Comparison of ENCODE assay signal across 8 cellular contexts in genomic region chr2:128322651-128323491, GRCh38. TPM values are rescaled to one million over a fixed set of nuclear protein-coding genes. Genes with fewer than 3 reads are reported as not detected.
DNase-seq lines count a peak whose midpoint lies in the region; ATAC-seq and TF ChIP-seq lines count a peak whose summit lies in the region.

No MANE protein-coding gene starts in this region.

- H3K4me1 ChIP-seq in heart right ventricle = peaks cover 0 to 36% (median 20%) of the 10 kb centered on the region in 9 donors

- H3K27me3 Mint-ChIP-seq in activated T-cell treated with anti-CD3 and anti-CD28 coated beads, Interleukin-2, amount 50 U/mL, for 4 hours (ENCODE audit: low read depth) = no peaks in the 10 kb centered on the region

- WGBS in heart right ventricle, 2 donors = 60 to 66% methylated on average over 29 of the region's 29 CpGs

- peaks cover 9% of the 10 kb centered on the region for H3K4me1 Mint-ChIP-seq in activated T-cell treated with anti-CD3 and anti-CD28 coated beads, Interleukin-2, amount 50 U/mL, for 4 hours (ENCODE audit: low read depth)

- no peaks in the 10 kb centered on the region for H3K36me3 Mint-ChIP-seq in activated T-cell treated with anti-CD3 and anti-CD28 coated beads, Interleukin-2, amount 50 U/mL, for 4 hours (ENCODE audit: insufficient read depth)

- peak overlapping the region; percentile 25 to 66 (median 59) for H3K4me3 ChIP-seq in heart right ventricle

- in situ Hi-C loops in GM13976 (cut with MboI; ENCODE audit: low sequenced_read_pairs, unreplicated experiment) = no loop called here

- H3K27me3 ChIP-seq in heart right ventricle = peaks cover 0 to under 1% (median 0%) of the 10 kb centered on the region in 7 donors

- peak overlapping the region; percentile 66 for H3K4me3 Mint-ChIP-seq in activated T-cell treated with anti-CD3 and anti-CD28 coated beads, Interleukin-2, amount 50 U/mL, for 4 hours

- no peaks in the 10 kb centered on the region for H3K9me3 ChIP-seq in heart right ventricle

- ATAC-seq in activated T-cell treated with anti-CD3 and anti-CD28 coated beads, Interleukin-2, amount 50 U/mL, for 4 hours = no peak
- ATAC-seq in heart right ventricle (no peak), sciatic nerve (no peak), GM19023 (IDR thresholded peaks at IDR 0.05; ENCODE audit: unreplicated experiment) (no peak)

- peak overlapping the region in 9 of 10 donors; percentile 52 to 90 (median 79) for H3K27ac ChIP-seq in heart right ventricle

- no peaks in the 10 kb centered on the region for H3K9me3 Mint-ChIP-seq in activated T-cell treated with anti-CD3 and anti-CD28 coated beads, Interleukin-2, amount 50 U/mL, for 4 hours

- intact Hi-C loops in heart right ventricle (cut with DNase I) = loop anchor here (5.0 to 10.0 kb wide), 11 partner anchors 122 to 1602 kb away; no protein-coding TSS in a partner anchor
- intact Hi-C loops in sciatic nerve (cut with DNase I) = no loop called here

- no peaks in the 10 kb centered on the region for H3K36me3 ChIP-seq in heart right ventricle

- DNase-seq in GM13976 (ENCODE audit: low spot score) (peak; percentile 41), heart right ventricle (peak in 1 of 2 donors; percentile 33), sciatic nerve (ENCODE audit: low spot score) (peak; percentile 66), OCI-M2 (lab: John Stamatoyannopoulos, UW; ENCODE audit: unreplicated experiment) (no peak), C1 segment of cervical spinal cord (lab: John Stamatoyannopoulos, UW) (no peak), COLO668 (lab: John Stamatoyannopoulos, UW; ENCODE audit: unreplicated experiment) (no peak)
- peak; percentile 4 for DNase-seq in activated T-cell treated with anti-CD3 and anti-CD28 coated beads, Interleukin-2, amount 50 U/mL, for 4 hours

- TF ChIP-seq CTCF in GM13976 (IDR thresholded peaks at IDR 0.05; ENCODE audit: borderline replicate concordance, control extremely low read depth, extremely low read depth, insufficient read depth, missing control alignments) (no peak), heart right ventricle (IDR thresholded peaks at IDR 0.05) (no peak)

RNA-seq across cellular contexts. Expression of gene HS6ST1, which starts 4.2 kb away (rescaled TPM):
- total RNA-seq in activated T-cell treated with anti-CD3 and anti-CD28 coated beads, Interleukin-2, amount 50 U/mL, for 4 hours = 10 to 100 TPM; 23.9 to 32.3 (median 28.2) TPM
- total RNA-seq in heart right ventricle = 10 to 100 TPM; 14.6 to 51.6 (median 19.0) TPM
- polyA plus RNA-seq in heart right ventricle = 10 to 100 TPM; 10.5 to 13.6 TPM
- 27.2 TPM for total RNA-seq in sciatic nerve

Comparison
In these comparisons a context has a peak if more than half of its experiments do, and no peak if none do; other contexts are left out.
1. DNase-seq: peak in GM13976 (single experiment), activated T-cell treated with anti-CD3 and anti-CD28 coated beads, Interleukin-2, amount 50 U/mL, for 4 hours (single experiment) and sciatic nerve (single experiment); none in OCI-M2 (single experiment), C1 segment of cervical spinal cord (0 of 14) and COLO668 (single experiment).